12 cellular contexts compared by ENCODE assay signal in the genomic region with DNA sequence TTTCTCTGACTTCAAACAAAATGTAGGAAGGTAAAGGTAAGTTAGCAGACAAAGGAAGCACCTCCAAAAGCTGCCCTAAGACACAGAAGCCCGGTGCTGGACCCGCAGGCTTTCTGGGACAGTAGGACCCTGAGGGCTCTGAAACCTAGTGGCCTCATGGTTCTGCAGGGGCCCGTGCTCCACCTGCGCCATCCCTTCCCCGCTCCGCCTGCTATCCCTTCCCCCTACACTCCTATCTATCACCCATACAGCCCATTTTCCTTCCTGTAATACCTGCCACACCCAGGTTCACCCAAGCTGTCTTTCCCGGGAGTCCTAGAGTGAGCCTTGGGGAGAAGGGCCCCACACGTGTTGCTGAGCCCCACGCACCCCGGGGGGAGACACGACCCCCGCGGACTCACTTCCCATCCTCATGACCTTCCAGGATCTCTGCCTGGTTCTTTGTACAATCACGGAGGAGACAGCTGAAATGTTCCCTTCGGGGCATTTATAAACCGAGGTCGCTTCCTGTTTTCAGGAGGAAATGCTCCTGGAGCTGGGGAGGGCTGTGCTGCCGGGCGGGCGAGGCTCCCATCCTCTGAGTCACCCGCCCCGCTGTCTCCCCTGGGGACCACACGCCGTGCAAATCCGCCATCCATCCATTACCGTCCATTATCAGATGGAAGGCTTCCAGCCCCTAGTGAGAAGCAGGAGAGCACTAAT.
DNase-seq lines count a peak whose midpoint lies in the region; TF ChIP-seq lines count a peak whose summit lies in the region.
"Had no signal": no experiment of that assay in that cellular context is flagged by ENCODE, and none has a peak within 500 bp of the region (broad histone marks: within the 10 kb centered on the region; RNA-seq: fewer than 3 reads in every experiment).

No MANE protein-coding gene starts in this region.

- DNase-seq in Ammon's horn (ENCODE audit: low spot score) (peak; percentile 23), NCI-H1436 treated with DMSO at 0.1 percent for 48 hours (lab: John Stamatoyannopoulos, UW) (peak; percentile 46), cardiac fibroblast (ENCODE audit: low read depth in 2 of 2) (peak; percentile 79 to 87), lung microvascular endothelial cell (ENCODE audit: low read depth in 2 of 2) (peak; percentile 82 to 91), NCI-H2029 treated with DMSO at 0.1 percent for 48 hours (lab: John Stamatoyannopoulos, UW) (no peak), AG20443 (ENCODE audit: low spot score) (no peak), cortex of kidney (lab: John Stamatoyannopoulos, UW) (no peak)
- no peak for DNase-seq in stimulated activated CD4-positive, alpha-beta T cell treated with anti-CD3 and anti-CD28 coated beads, Interleukin-2, amount 100 ng/mL, for 48 hours
- DNase-seq: activated CD4-positive, alpha-beta T cell treated with anti-CD3 and anti-CD28 coated beads, Interleukin-2, amount 50 U/mL, for 4 hours; CD4-positive, alpha-beta memory T cell; NCI-H510A; stimulated activated CD4-positive, alpha-beta T cell treated with anti-CD3 and anti-CD28 coated beads, Interleukin-4, amount 100 ng/mL, for 1 hour had no signal

- peak overlapping the region in 1 of 2 donors; percentile 37 for H3K4me3 ChIP-seq in cardiac fibroblast (replicated peaks in 1 of 2; ENCODE audit: low read depth in 2 of 2, low read length in 2 of 2)

- TF ChIP-seq CTCF in cardiac fibroblast (IDR thresholded peaks at IDR 0.05; ENCODE audit: low read depth, low read length) = no peak

Comparison
In these comparisons a context has a peak if more than half of its experiments do, and no peak if none do; other contexts are left out.
1. DNase-seq: peak in Ammon's horn (single experiment), NCI-H1436 treated with DMSO at 0.1 percent for 48 hours (single experiment), cardiac fibroblast (2 of 2) and lung microvascular endothelial cell (2 of 2); none in NCI-H2029 treated with DMSO at 0.1 percent for 48 hours (single experiment), AG20443 (single experiment), stimulated activated CD4-positive, alpha-beta T cell treated with anti-CD3 and anti-CD28 coated beads, Interleukin-2, amount 100 ng/mL, for 48 hours (0 of 2) and cortex of kidney (single experiment).